ENCODE assay signal across 24 cellular contexts in genomic region chr11:60927600-60927999, GRCh38. TPM values are rescaled to one million over a fixed set of nuclear protein-coding genes. Genes with fewer than 3 reads are reported as not detected.
"Had no signal": no experiment of that assay in that cellular context is flagged by ENCODE, and none has a peak within 500 bp of the region (broad histone marks: within the 10 kb centered on the region; RNA-seq: fewer than 3 reads in every experiment).

No MANE protein-coding gene starts in this region.

- DNase-seq: effector CD4-positive, alpha-beta T cell; endodermal cell; erythroblast; foreskin melanocyte; heart left ventricle; hippocampal formation; left colon; natural killer cell; nucleus accumbens; retina; stimulated activated CD4-positive, alpha-beta T cell treated with anti-CD3 and anti-CD28 coated beads, Interleukin-2, amount 100 ng/mL, for 24 hours; stimulated activated CD4-positive, alpha-beta T cell treated with anti-CD3 and anti-CD28 coated beads, Interleukin-4, amount 100 ng/mL, for 4 hours; stimulated activated naive CD4-positive, alpha-beta T cell; tibial artery had no signal

- ATAC-seq: heart left ventricle, left colon, natural killer cell, psoas muscle, sciatic nerve had no signal

- H3K27ac ChIP-seq: coronary artery, heart left ventricle, neural progenitor cell, parathyroid adenoma, psoas muscle, suprapubic skin, tibial artery, upper lobe of left lung, vagina had no signal

- H3K4me3 ChIP-seq: coronary artery, heart left ventricle, neural progenitor cell, psoas muscle, suprapubic skin, tibial artery, upper lobe of left lung, vagina had no signal

- H3K4me1 ChIP-seq: parathyroid adenoma had no signal

- H3K9me3 ChIP-seq: heart left ventricle, psoas muscle, suprapubic skin, tibial artery, upper lobe of left lung, vagina had no signal

- H3K36me3 ChIP-seq: neural progenitor cell had no signal

- H3K27me3 ChIP-seq: neural progenitor cell, vagina had no signal

RNA-seq across cellular contexts. Expression of gene TMEM132A, which starts 3.3 kb away (rescaled TPM):
- total RNA-seq: natural killer cell had no signal

RNA-seq across cellular contexts. Expression of gene CD6, which starts 43.9 kb away (rescaled TPM):
- total RNA-seq: endothelial cell of umbilical vein, lung microvascular endothelial cell had no signal
- polyA plus RNA-seq: endothelial cell of umbilical vein had no signal
